In genomic region chr14:53152909-53153701, GRCh38 we compare ENCODE assay signal across 8 cellular contexts. TPM values are rescaled to one million over a fixed set of nuclear protein-coding genes. Genes with fewer than 3 reads are reported as not detected.
A peak's percentile ranks its signal among the peaks of the same experiment; 100 is the strongest.
DNase-seq lines count a peak whose midpoint lies in the region; ATAC-seq and TF ChIP-seq lines count a peak whose summit lies in the region.

TSS of gene DDHD1 (minus strand) at chr14:53153323. CDS start at chr14:53153098, 225 bp downstream.

- ATAC-seq in GM18498 (IDR thresholded peaks at IDR 0.05; ENCODE audit: unreplicated experiment) (peak; percentile 78), HG02840 (IDR thresholded peaks at IDR 0.05; ENCODE audit: low FRiP score, unreplicated experiment) (peak; percentile 67), sciatic nerve (peak; percentile 89)

- intact Hi-C loops in sciatic nerve (cut with DNase I): no loop called here

- no peak for TF ChIP-seq CTCF in astrocyte of the cerebellum (IDR thresholded peaks at IDR 0.05; ENCODE audit: low read depth, low read length, missing control alignments)

- H3K4me3 ChIP-seq in astrocyte of the cerebellum (ENCODE audit: low read depth, low read length): peak within 1 kb of the TSS; percentile 71

- in situ Hi-C loops in astrocyte of the cerebellum (cut with HindIII; ENCODE audit: low sequenced_read_pairs): no loop called here

- peak; percentile 58 for DNase-seq in NCI-H146 treated with DMSO at 0.1 percent for 48 hours (lab: John Stamatoyannopoulos, UW; ENCODE audit: unreplicated experiment)
- DNase-seq in T1000 (lab: John Stamatoyannopoulos, UW): peak; percentile 54
- DNase-seq in astrocyte of the cerebellum (ENCODE audit: low read depth): no peak
- DNase-seq in hippocampal formation (lab: John Stamatoyannopoulos, UW): peak; percentile 72 to 77
- DNase-seq in sciatic nerve (ENCODE audit: low spot score): peak; percentile 83
- no peak for DNase-seq in cortex of kidney (lab: John Stamatoyannopoulos, UW)

RNA-seq across cellular contexts. Expression of gene DDHD1, which starts in this region (rescaled TPM):
- 31.6 TPM for total RNA-seq in sciatic nerve

Comparison
In these comparisons a context has a peak if more than half of its experiments do, and no peak if none do; other contexts are left out.
1. DNase-seq: peak in NCI-H146 treated with DMSO at 0.1 percent for 48 hours (single experiment), T1000 (single experiment), hippocampal formation (2 of 2) and sciatic nerve (single experiment); none in astrocyte of the cerebellum (single experiment) and cortex of kidney (single experiment).
2. Peak in every context shown above with its lines, with median percentiles within 50 percentile points of each other: ATAC-seq.